Comparison of ENCODE assay signal across 1 cellular context in the genomic region with DNA sequence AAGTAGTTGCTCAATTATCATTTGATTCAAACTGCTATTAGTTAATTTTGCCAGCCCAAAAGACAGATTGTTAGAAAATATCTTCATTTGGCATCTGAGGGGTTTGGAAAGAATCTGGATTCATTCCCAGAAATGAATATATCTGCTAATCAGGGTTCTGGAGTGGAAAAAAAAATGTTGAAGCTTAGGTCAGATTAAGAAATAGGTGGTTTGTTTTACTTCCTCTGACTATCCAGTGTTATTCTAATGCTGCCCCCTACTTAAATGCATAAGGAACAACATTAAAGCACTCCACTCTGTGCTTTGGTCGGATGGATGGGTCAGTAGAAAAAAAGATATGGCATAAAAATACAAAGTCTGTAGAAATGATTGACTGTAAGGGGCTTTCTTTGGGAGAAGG.
TF ChIP-seq lines count a peak whose summit lies in the region.

No MANE protein-coding gene starts in this region.

TF ChIP-seq in SK-N-SH, 30 proteins besides CTCF, POLR2A, EP300 and RAD21:
- TF ChIP-seq SMC3 (IDR thresholded peaks at IDR 0.05; ENCODE audit: low read depth, low read length): no peak
- TF ChIP-seq POLR2AphosphoS5 (IDR thresholded peaks at IDR 0.05; ENCODE audit: low read depth, low read length): no peak
- TF ChIP-seq RCOR1 (IDR thresholded peaks at IDR 0.05; ENCODE audit: low read length): no peak
- peak; percentile 40 for TF ChIP-seq TCF12 (IDR thresholded peaks at IDR 0.05)
- TF ChIP-seq NFIC (IDR thresholded peaks at IDR 0.05; ENCODE audit: borderline replicate concordance): peak; percentile 35; the same call in 1 of the 2 replicates
